ENCODE assay signal across 11 cellular contexts in genomic region chr17:11545002-11545401, GRCh38. TPM values are rescaled to one million over a fixed set of nuclear protein-coding genes. Genes with fewer than 3 reads are reported as not detected.
"Had no signal": no experiment of that assay in that cellular context is flagged by ENCODE, and none has a peak within 500 bp of the region (broad histone marks: within the 10 kb centered on the region; RNA-seq: fewer than 3 reads in every experiment).

No MANE protein-coding gene starts in this region.

- H3K27ac ChIP-seq: GM23248, HL-60, KMS-11 had no signal

- H3K4me1 ChIP-seq: HAP-1 had no signal

- H2AFZ ChIP-seq: GM23248 had no signal

- ATAC-seq: HCT116 had no signal

- H3K4me3 ChIP-seq: GM23248, HAP-1 had no signal

- H3K9me3 ChIP-seq: HAP-1 had no signal

- H3K4me2 ChIP-seq: KMS-11 had no signal

- H3K9ac ChIP-seq: GM23248, KMS-11 had no signal

- DNase-seq: GM23248, GOT3, H7, HFFc6, IMR-90, KBM-7 had no signal

- H3K36me3 ChIP-seq: HAP-1 had no signal

RNA-seq across cellular contexts. Expression of gene DNAH9, which starts 53.3 kb away (rescaled TPM):
- total RNA-seq: GM23248, HFFc6, HT1080, IMR-90 had no signal
- polyA plus RNA-seq: GM23248, IMR-90 had no signal
